ENCODE assay signal across 1 cellular context in genomic region chr1:7538033-7538432, GRCh38.
TF ChIP-seq lines count a peak whose summit lies in the region.

No MANE protein-coding gene starts in this region.

TF ChIP-seq in K562, 482 proteins besides CTCF, POLR2A, EP300 and RAD21 (continued from another document):
- TF ChIP-seq JUND (IDR thresholded peaks at IDR 0.05; ENCODE audit: borderline replicate concordance, low read depth, low read length) (peak; percentile 83), JUND (tag; IDR thresholded peaks at IDR 0.05; ENCODE audit: borderline replicate concordance, low read depth, low read length) (peak; percentile 84), FOSL1 (tag; conservative IDR thresholded peaks at IDR 0.05) (peak; percentile 54), ZNF324 (CRISPR knock-in tag; IDR thresholded peaks at IDR 0.05) (no peak), ZNF589 (CRISPR knock-in tag; IDR thresholded peaks at IDR 0.05; ENCODE audit: low read depth) (no peak), BACH1 (tag; IDR thresholded peaks at IDR 0.05) (no peak), BHLHE40 (IDR thresholded peaks at IDR 0.05; ENCODE audit: low read length) (0 out of 2 replicates have a peak, but pooled peaks have one; percentile 9), CREM (IDR thresholded peaks at IDR 0.05; ENCODE audit: low read depth) (0 out of 2 replicates have a peak, but pooled peaks have one; percentile 38), TRIM25 (IDR thresholded peaks at IDR 0.05; ENCODE audit: borderline replicate concordance) (no peak)
- TF ChIP-seq, protein P1, sequence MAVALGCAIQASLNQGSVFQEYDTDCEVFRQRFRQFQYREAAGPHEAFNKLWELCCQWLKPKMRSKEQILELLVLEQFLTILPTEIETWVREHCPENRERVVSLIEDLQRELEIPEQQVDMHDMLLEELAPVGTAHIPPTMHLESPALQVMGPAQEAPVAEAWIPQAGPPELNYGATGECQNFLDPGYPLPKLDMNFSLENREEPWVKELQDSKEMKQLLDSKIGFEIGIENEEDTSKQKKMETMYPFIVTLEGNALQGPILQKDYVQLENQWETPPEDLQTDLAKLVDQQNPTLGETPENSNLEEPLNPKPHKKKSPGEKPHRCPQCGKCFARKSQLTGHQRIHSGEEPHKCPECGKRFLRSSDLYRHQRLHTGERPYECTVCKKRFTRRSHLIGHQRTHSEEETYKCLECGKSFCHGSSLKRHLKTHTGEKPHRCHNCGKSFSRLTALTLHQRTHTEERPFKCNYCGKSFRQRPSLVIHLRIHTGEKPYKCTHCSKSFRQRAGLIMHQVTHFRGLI (CRISPR knock-in tag; IDR thresholded peaks at IDR 0.05), result no peak
